Comparison of ENCODE assay signal across 7 cellular contexts in genomic region chr20:44028868-44029847, GRCh38.
A peak's percentile ranks its signal among the peaks of the same experiment; 100 is the strongest.
DNase-seq lines count a peak whose midpoint lies in the region; ATAC-seq and TF ChIP-seq lines count a peak whose summit lies in the region.

No MANE protein-coding gene starts in this region.

- ATAC-seq in GM18520 (IDR thresholded peaks at IDR 0.05; ENCODE audit: unreplicated experiment): peak; percentile 92
- ATAC-seq in GM21737 (IDR thresholded peaks at IDR 0.05; ENCODE audit: unreplicated experiment): peak; percentile 84
- ATAC-seq in T-helper 17 cell: peak; percentile 57
- ATAC-seq in natural killer cell treated with Interleukin-12 subunit alpha and Interleukin-12 subunit beta and Interleukin-15 and Interleukin-18, amount 100 ng/mL, for 72 hours: peak; percentile 89 to 93

- H3K27me3 ChIP-seq in sigmoid colon: no peaks in the 10 kb centered on the region

- H3K9me3 ChIP-seq in T-helper 17 cell (ENCODE audit: control insufficient read depth, low read length, poor library complexity, severe bottlenecking): no peaks in the 10 kb centered on the region
- H3K9me3 ChIP-seq in sigmoid colon: no peaks in the 10 kb centered on the region

- peak overlapping the region; percentile 86 for H3K27ac Mint-ChIP-seq in T-helper 17 cell
- H3K27ac Mint-ChIP-seq in natural killer cell treated with Interleukin-12 subunit alpha and Interleukin-12 subunit beta and Interleukin-15 and Interleukin-18, amount 100 ng/mL, for 72 hours: peak overlapping the region; percentile 48 to 87

- no peak for TF ChIP-seq CTCF in sigmoid colon (IDR thresholded peaks at IDR 0.05)

- DNase-seq in T-helper 17 cell: no peak
- no peak for DNase-seq in natural killer cell treated with Interleukin-12 subunit alpha and Interleukin-12 subunit beta and Interleukin-15 and Interleukin-18, amount 100 ng/mL, for 72 hours (ENCODE audit: low spot score)
- DNase-seq in DMS79 treated with DMSO at 0.1 percent for 48 hours (lab: John Stamatoyannopoulos, UW): no peak
- no peak for DNase-seq in dermis blood vessel endothelial cell
- no peak for DNase-seq in sigmoid colon

- peaks cover 7% of the 10 kb centered on the region for H3K36me3 Mint-ChIP-seq in T-helper 17 cell (ENCODE audit: low read depth)
- no peaks in the 10 kb centered on the region for H3K36me3 Mint-ChIP-seq in natural killer cell treated with Interleukin-12 subunit alpha and Interleukin-12 subunit beta and Interleukin-15 and Interleukin-18, amount 100 ng/mL, for 72 hours

- WGBS in sigmoid colon, 2 donors: 66 to 82% methylated on average over 14 of the region's 14 CpGs

- H3K27ac ChIP-seq in sigmoid colon: no peak overlapping the region

- no peaks in the 10 kb centered on the region for H3K4me1 ChIP-seq in sigmoid colon

- H3K4me3 Mint-ChIP-seq in T-helper 17 cell: peak overlapping the region; percentile 84
- H3K4me3 Mint-ChIP-seq in natural killer cell treated with Interleukin-12 subunit alpha and Interleukin-12 subunit beta and Interleukin-15 and Interleukin-18, amount 100 ng/mL, for 72 hours: peak overlapping the region; percentile 69

- H3K27me3 Mint-ChIP-seq in T-helper 17 cell: peaks cover 25% of the 10 kb centered on the region
- peaks cover 48 to 57% of the 10 kb centered on the region in 2 donors for H3K27me3 Mint-ChIP-seq in natural killer cell treated with Interleukin-12 subunit alpha and Interleukin-12 subunit beta and Interleukin-15 and Interleukin-18, amount 100 ng/mL, for 72 hours

- no peak for TF ChIP-seq EP300 in sigmoid colon (IDR thresholded peaks at IDR 0.05)

- H3K9me3 Mint-ChIP-seq in natural killer cell treated with Interleukin-12 subunit alpha and Interleukin-12 subunit beta and Interleukin-15 and Interleukin-18, amount 100 ng/mL, for 72 hours: no peaks in the 10 kb centered on the region

- intact Hi-C loops in sigmoid colon (cut with DNase I): no loop called here

- H3K4me3 ChIP-seq in sigmoid colon: no peak overlapping the region

- H3K36me3 ChIP-seq in sigmoid colon: no peaks in the 10 kb centered on the region

- no peak for TF ChIP-seq POLR2A in sigmoid colon (IDR thresholded peaks at IDR 0.05)

- peaks cover 27% of the 10 kb centered on the region for H3K4me1 Mint-ChIP-seq in T-helper 17 cell
- H3K4me1 Mint-ChIP-seq in natural killer cell treated with Interleukin-12 subunit alpha and Interleukin-12 subunit beta and Interleukin-15 and Interleukin-18, amount 100 ng/mL, for 72 hours (ENCODE audit: low read depth in 2 of 2): peaks cover 43 to 50% of the 10 kb centered on the region in 2 donors
